In the genomic region with DNA sequence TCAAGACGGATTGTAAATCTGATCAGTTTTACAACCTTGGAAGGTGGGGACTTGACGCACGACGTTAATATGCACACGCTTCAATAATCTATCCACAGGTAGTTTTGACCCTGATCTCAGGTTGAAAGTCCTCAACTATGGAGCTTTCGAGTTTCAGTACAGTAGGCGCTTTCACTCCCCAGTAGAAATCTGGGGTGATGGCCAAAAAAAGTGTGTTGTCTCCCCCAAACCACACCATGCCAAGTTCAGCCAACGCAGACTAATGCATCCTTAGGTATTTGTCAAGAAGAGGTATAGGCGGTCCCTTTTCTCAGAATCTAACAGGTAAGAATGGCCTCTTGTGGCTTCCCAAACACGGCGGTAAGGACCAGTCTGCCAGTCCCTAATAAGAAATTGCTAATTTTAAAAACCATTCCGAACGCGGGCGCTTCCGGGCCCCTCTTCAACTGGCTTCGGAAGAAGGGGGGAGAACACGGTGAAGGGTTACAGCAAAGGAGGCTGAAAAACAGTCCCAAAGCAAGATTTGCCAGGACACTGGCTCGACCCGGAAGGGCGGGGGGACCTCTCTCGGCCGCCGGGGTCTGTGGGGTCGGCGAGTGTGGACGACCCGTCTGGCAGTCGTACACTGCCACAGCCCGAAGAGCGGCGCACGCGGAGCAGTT, we compare ENCODE assay signal across 8 cellular contexts. TPM values are rescaled to one million over a fixed set of nuclear protein-coding genes. Genes with fewer than 3 reads are reported as not detected.
DNase-seq lines count a peak whose midpoint lies in the region; ATAC-seq and TF ChIP-seq lines count a peak whose summit lies in the region.

No MANE protein-coding gene starts in this region.

- peak overlapping the region; percentile 85 to 99 (median 90) for H3K4me3 ChIP-seq in BLaER1 treated with 17β-estradiol and CSF1 and Interleukin-3, amounts not matched to agents 10 nM and 100 nM
- H3K4me3 ChIP-seq in endocrine pancreas (ENCODE audit: control insufficient read depth, insufficient read depth, low read length), result peak overlapping the region; percentile 79

- H3K4me2 ChIP-seq in BLaER1 treated with 17β-estradiol and CSF1 and Interleukin-3, amounts not matched to agents 10 nM and 100 nM, result peak overlapping the region; percentile 80 to 99 (median 93)

- no peaks in the 10 kb centered on the region for H3K9me3 Mint-ChIP-seq in natural killer cell treated with Interleukin-12 subunit alpha and Interleukin-12 subunit beta and Interleukin-15 and Interleukin-18, amount 100 ng/mL, for 72 hours

- H3K36me3 ChIP-seq in BLaER1 treated with 17β-estradiol and CSF1 and Interleukin-3, amounts not matched to agents 10 nM and 100 nM, result peaks cover 11 to 32% (median 22%) of the 10 kb centered on the region in 11 experiments
- H3K36me3 ChIP-seq in endocrine pancreas (ENCODE audit: control insufficient read depth, insufficient read depth, low read length), result no peaks in the 10 kb centered on the region

- peak overlapping the region; percentile 64 to 91 for H3K27ac Mint-ChIP-seq in natural killer cell treated with Interleukin-12 subunit alpha and Interleukin-12 subunit beta and Interleukin-15 and Interleukin-18, amount 100 ng/mL, for 72 hours

- H3K4me1 ChIP-seq in BLaER1 treated with 17β-estradiol and CSF1 and Interleukin-3, amounts not matched to agents 10 nM and 100 nM, result peaks cover 21 to 48% (median 32%) of the 10 kb centered on the region in 10 experiments
- peaks cover 7% of the 10 kb centered on the region for H3K4me1 ChIP-seq in endocrine pancreas (ENCODE audit: control insufficient read depth, insufficient read depth, low read length)

- TF ChIP-seq CTCF in GM20000 (IDR thresholded peaks at IDR 0.05; ENCODE audit: extremely low read depth, missing control alignments), result no peak

- H3K27me3 Mint-ChIP-seq in natural killer cell treated with Interleukin-12 subunit alpha and Interleukin-12 subunit beta and Interleukin-15 and Interleukin-18, amount 100 ng/mL, for 72 hours, result no peaks in the 10 kb centered on the region

- peak overlapping the region; percentile 93 for H3K4me3 Mint-ChIP-seq in natural killer cell treated with Interleukin-12 subunit alpha and Interleukin-12 subunit beta and Interleukin-15 and Interleukin-18, amount 100 ng/mL, for 72 hours

- peak overlapping the region; percentile 85 to 94 (median 90) for H3K9ac ChIP-seq in BLaER1 treated with 17β-estradiol and CSF1 and Interleukin-3, amounts not matched to agents 10 nM and 100 nM
- H3K9ac ChIP-seq in endocrine pancreas (ENCODE audit: control insufficient read depth, insufficient read depth, low read length), result peak overlapping the region; percentile 88

- H3K9me3 ChIP-seq in BLaER1 treated with 17β-estradiol and CSF1 and Interleukin-3, amounts not matched to agents 10 nM and 100 nM (replicated peaks in 1 of 11), result peaks cover 0 to 11% (median 2%) of the 10 kb centered on the region in 11 experiments; a peak in 8 of 22 replicates
- H3K9me3 ChIP-seq in endocrine pancreas (ENCODE audit: control insufficient read depth, low read length), result no peaks in the 10 kb centered on the region

- peaks cover 21 to 28% of the 10 kb centered on the region in 2 donors for H3K4me1 Mint-ChIP-seq in natural killer cell treated with Interleukin-12 subunit alpha and Interleukin-12 subunit beta and Interleukin-15 and Interleukin-18, amount 100 ng/mL, for 72 hours (ENCODE audit: low read depth in 2 of 2)

- ATAC-seq in natural killer cell treated with Interleukin-12 subunit alpha and Interleukin-12 subunit beta and Interleukin-15 and Interleukin-18, amount 100 ng/mL, for 72 hours, result no peak
- ATAC-seq in HG03432 (IDR thresholded peaks at IDR 0.05; ENCODE audit: unreplicated experiment) (no peak), HG02798 (IDR thresholded peaks at IDR 0.05; ENCODE audit: poor library complexity, unreplicated experiment) (no peak)

- peak overlapping the region; percentile 76 to 93 (median 86) for H3K27ac ChIP-seq in BLaER1 treated with 17β-estradiol and CSF1 and Interleukin-3, amounts not matched to agents 10 nM and 100 nM

- peaks cover 6 to 89% (median 54%) of the 10 kb centered on the region in 11 experiments; a peak in 17 of 22 replicates for H4K20me1 ChIP-seq in BLaER1 treated with 17β-estradiol and CSF1 and Interleukin-3, amounts not matched to agents 10 nM and 100 nM

- DNase-seq in GM20000 (ENCODE audit: low spot score) (peak; percentile 12), RKO (ENCODE audit: low spot score) (peak; percentile 27), NCI-H187 (lab: John Stamatoyannopoulos, UW) (no peak)
- DNase-seq in natural killer cell treated with Interleukin-12 subunit alpha and Interleukin-12 subunit beta and Interleukin-15 and Interleukin-18, amount 100 ng/mL, for 72 hours (ENCODE audit: low spot score), result no peak

- no peaks in the 10 kb centered on the region for H3K27me3 ChIP-seq in BLaER1 treated with 17β-estradiol and CSF1 and Interleukin-3, amounts not matched to agents 10 nM and 100 nM
- H3K27me3 ChIP-seq in endocrine pancreas (ENCODE audit: control insufficient read depth, insufficient read depth, low read length), result no peaks in the 10 kb centered on the region

- peaks cover 6% of the 10 kb centered on the region for H3K36me3 Mint-ChIP-seq in natural killer cell treated with Interleukin-12 subunit alpha and Interleukin-12 subunit beta and Interleukin-15 and Interleukin-18, amount 100 ng/mL, for 72 hours

RNA-seq across cellular contexts. Expression of a gene that starts 0.7 kb away (rescaled TPM):
- 10 to 100 TPM; 30.9 to 31.9 TPM for total RNA-seq in natural killer cell treated with Interleukin-12 subunit alpha and Interleukin-12 subunit beta and Interleukin-15 and Interleukin-18, amount 100 ng/mL, for 72 hours

RNA-seq across cellular contexts. Expression of a gene that starts 0.8 kb away (rescaled TPM):
- 10 to 100 TPM; 42.5 to 47.2 TPM for total RNA-seq in natural killer cell treated with Interleukin-12 subunit alpha and Interleukin-12 subunit beta and Interleukin-15 and Interleukin-18, amount 100 ng/mL, for 72 hours

Comparison
In these comparisons a context has a peak if more than half of its experiments do, and no peak if none do; other contexts are left out.
1. DNase-seq: peak in GM20000 (single experiment) and RKO (single experiment); none in natural killer cell treated with Interleukin-12 subunit alpha and Interleukin-12 subunit beta and Interleukin-15 and Interleukin-18, amount 100 ng/mL, for 72 hours (single experiment) and NCI-H187 (0 of 2).